8 cellular contexts compared by ENCODE assay signal in genomic region chr11:45110562-45110961, GRCh38. TPM values are rescaled to one million over a fixed set of nuclear protein-coding genes. Genes with fewer than 3 reads are reported as not detected.
A peak's percentile ranks its signal among the peaks of the same experiment; 100 is the strongest.
DNase-seq lines count a peak whose midpoint lies in the region; ATAC-seq and TF ChIP-seq lines count a peak whose summit lies in the region.

No MANE protein-coding gene starts in this region.

- 3% methylated on average over 10 of the region's 10 CpGs for WGBS in right lobe of liver (ENCODE audit: insufficient coverage, low coverage, low lambda C conversion rate, missing lambda C conversion rate)

- no peaks in the 10 kb centered on the region for H3K4me1 ChIP-seq in right lobe of liver

- no peaks in the 10 kb centered on the region for H3K36me3 ChIP-seq in right lobe of liver

- no peaks in the 10 kb centered on the region for H3K9me3 ChIP-seq in right lobe of liver

- H3K4me3 Mint-ChIP-seq in type B pancreatic cell: no peak overlapping the region

- no peak for TF ChIP-seq POLR2A in right lobe of liver (IDR thresholded peaks at IDR 0.05)

- peak; percentile 66 to 83 (median 77) for TF ChIP-seq CTCF in right lobe of liver (IDR thresholded peaks at IDR 0.05)
- peak; percentile 89 for TF ChIP-seq CTCF in type B pancreatic cell (conservative IDR thresholded peaks at IDR 0.05)

- peak; percentile 45 to 63 for ATAC-seq in activated naive CD4-positive, alpha-beta T cell treated with anti-CD3 and anti-CD28 coated beads, Interleukin-2, amount 50 U/mL, for 72 hours
- ATAC-seq in right lobe of liver (peak; percentile 88 to 94 (median 92)), GM21390 (IDR thresholded peaks at IDR 0.05; ENCODE audit: unreplicated experiment) (no peak)

- no peaks in the 10 kb centered on the region for H3K9me3 Mint-ChIP-seq in activated naive CD4-positive, alpha-beta T cell treated with anti-CD3 and anti-CD28 coated beads, Interleukin-2, amount 50 U/mL, for 72 hours
- no peaks in the 10 kb centered on the region for H3K9me3 Mint-ChIP-seq in type B pancreatic cell

- no peak overlapping the region for H3K27ac ChIP-seq in right lobe of liver

- no peaks in the 10 kb centered on the region for H3K4me1 Mint-ChIP-seq in type B pancreatic cell (ENCODE audit: unreplicated experiment)

- DNase-seq in activated naive CD4-positive, alpha-beta T cell treated with anti-CD3 and anti-CD28 coated beads, Interleukin-2, amount 50 U/mL, for 72 hours (ENCODE audit: low spot score in 2 of 2): peak in 1 of 2 donors; percentile 57
- no peak for DNase-seq in activated naive CD4-positive, alpha-beta T cell treated with Interleukin-2 at 50 U/mL for 16 hours
- DNase-seq in Kasumi-1 (lab: John Stamatoyannopoulos, UW) (peak; percentile 63 to 69), RPMI7951 (ENCODE audit: low read depth) (peak; percentile 60), dedifferentiated amniotic fluid mesenchymal stem cell (ENCODE audit: extremely low spot score) (peak; percentile 88), right lobe of liver (no peak), type B pancreatic cell (ENCODE audit: extremely low spot score, unreplicated experiment) (peak; percentile 58)

- H3K27ac Mint-ChIP-seq in activated naive CD4-positive, alpha-beta T cell treated with anti-CD3 and anti-CD28 coated beads, Interleukin-2, amount 50 U/mL, for 72 hours: no peak overlapping the region
- no peak overlapping the region for H3K27ac Mint-ChIP-seq in type B pancreatic cell

- H3K36me3 Mint-ChIP-seq in activated naive CD4-positive, alpha-beta T cell treated with anti-CD3 and anti-CD28 coated beads, Interleukin-2, amount 50 U/mL, for 72 hours: no peaks in the 10 kb centered on the region
- no peaks in the 10 kb centered on the region for H3K36me3 Mint-ChIP-seq in type B pancreatic cell

- H3K4me3 ChIP-seq in right lobe of liver: no peak overlapping the region

- intact Hi-C loops in right lobe of liver (cut with DNase I): loop anchor here (5.0 kb wide), 1 partner anchor 222 kb away; no protein-coding TSS in a partner anchor

- peaks cover 37% of the 10 kb centered on the region for H3K27me3 Mint-ChIP-seq in type B pancreatic cell

- peaks cover 0 to 4% of the 10 kb centered on the region in 2 donors for H3K27me3 ChIP-seq in right lobe of liver

RNA-seq across cellular contexts. Expression of gene PRDM11, which starts 35.9 kb away (rescaled TPM):
- 1 to 10 TPM in 1 of 2 donors, under 1 TPM in 1; 0.57 to 1.5 TPM for total RNA-seq in activated naive CD4-positive, alpha-beta T cell treated with anti-CD3 and anti-CD28 coated beads, Interleukin-2, amount 50 U/mL, for 72 hours
- 2.0 and 2.9 TPM in 2 replicates for total RNA-seq in RPMI7951 (2014; rRNA removed; shearing (Covaris generic))
- total RNA-seq in right lobe of liver (1 to 10 TPM; 1.4 to 4.1 (median 3.8) TPM), type B pancreatic cell (ENCODE audit: low replicate concordance) (13.6 and 24.0 TPM in 2 replicates)

Comparison
In these comparisons a context has a peak if more than half of its experiments do, and no peak if none do; other contexts are left out.
1. DNase-seq: peak in Kasumi-1 (2 of 2), RPMI7951 (single experiment), dedifferentiated amniotic fluid mesenchymal stem cell (single experiment) and type B pancreatic cell (single experiment); none in activated naive CD4-positive, alpha-beta T cell treated with Interleukin-2 at 50 U/mL for 16 hours (single experiment) and right lobe of liver (0 of 3).